Comparison of ENCODE assay signal across 16 cellular contexts in genomic region chr3:101944308-101944707, GRCh38.
"Had no signal": no experiment of that assay in that cellular context is flagged by ENCODE, and none has a peak within 500 bp of the region (broad histone marks: within the 10 kb centered on the region; RNA-seq: fewer than 3 reads in every experiment).

No MANE protein-coding gene starts in this region.

- H3K4me1 ChIP-seq: uterus had no signal

- H3K36me3 ChIP-seq: lower lobe of right lung, suprapubic skin, transverse colon, uterus had no signal

- H3K9me3 ChIP-seq: lower lobe of right lung, suprapubic skin, transverse colon, uterus had no signal

- H3K4me3 ChIP-seq: dorsolateral prefrontal cortex, lower lobe of right lung, suprapubic skin, transverse colon, uterus had no signal

- H3K27ac ChIP-seq: dorsolateral prefrontal cortex, lower lobe of right lung, suprapubic skin, transverse colon, uterus had no signal

- H3K27me3 ChIP-seq: suprapubic skin, transverse colon, uterus had no signal

- DNase-seq: activated B cell treated with CpG ODN at 0.5 μM for 24 hours; activated CD4-positive, alpha-beta memory T cell treated with anti-CD3 and anti-CD28 coated beads, Interleukin-2, amount 10 ng/mL, durations not matched to agents 7 days and 5 days; activated CD4-positive, alpha-beta T cell treated with anti-CD3 and anti-CD28 coated beads for 4 hours; activated CD8-positive, alpha-beta memory T cell treated with anti-CD3 and anti-CD28 coated beads, Interleukin-2, amount 10 ng/mL, durations not matched to agents 7 days and 5 days; activated naive CD4-positive, alpha-beta T cell; activated naive CD8-positive, alpha-beta T cell treated with anti-CD3 and anti-CD28 coated beads for 36 hours; amniotic stem cell; central memory CD4-positive, alpha-beta T cell; dorsolateral prefrontal cortex; hypothalamus; islet precursor cell; lower lobe of right lung; stimulated activated naive CD8-positive, alpha-beta T cell treated with anti-CD3 and anti-CD28 coated beads, Interleukin-15, amount 100 ng/mL, for 72 hours; transverse colon; uterus had no signal
